ENCODE assay signal across 15 cellular contexts in genomic region chr7:759569-759968, GRCh38. TPM values are rescaled to one million over a fixed set of nuclear protein-coding genes. Genes with fewer than 3 reads are reported as not detected.
DNase-seq lines count a peak whose midpoint lies in the region; ATAC-seq and TF ChIP-seq lines count a peak whose summit lies in the region.
"Had no signal": no experiment of that assay in that cellular context is flagged by ENCODE, and none has a peak within 500 bp of the region (broad histone marks: within the 10 kb centered on the region; RNA-seq: fewer than 3 reads in every experiment).

No MANE protein-coding gene starts in this region.

- peaks cover 6% of the 10 kb centered on the region for H3K27me3 Mint-ChIP-seq in endothelial cell (ENCODE audit: unreplicated experiment)
- H3K27me3 Mint-ChIP-seq in stimulated activated naive CD8-positive, alpha-beta T cell treated with anti-CD3 and anti-CD28 coated beads, Interleukin-15, amount 100 ng/mL, for 72 hours: no peaks in the 10 kb centered on the region
- H3K27me3 Mint-ChIP-seq: B cell; CD4-positive, alpha-beta T cell had no signal

- intact Hi-C loops in OCI-LY7 (cut with micrococcal nuclease; ENCODE audit: unreplicated experiment): no loop called here
- intact Hi-C loops in mucosa of descending colon (cut with DNase I, micrococcal nuclease): no loop called here
- intact Hi-C loops in mammary epithelial cell (cut with micrococcal nuclease): no loop called here

- H3K27ac ChIP-seq in OCI-LY7 (ENCODE audit: low read depth, low read length, poor library complexity, severe bottlenecking): no peak overlapping the region
- H3K27ac ChIP-seq in mammary epithelial cell (ENCODE audit: insufficient read depth, low read depth, low read length): no peak overlapping the region

- BruUV-seq in OCI-LY7 (replicated peaks; lab: Mats Ljungman, UMichigan) (TSS peak; percentile 38), mammary epithelial cell (replicated peaks; lab: Mats Ljungman, UMichigan) (no TSS peak)

- H3K9me3 ChIP-seq in OCI-LY7 (ENCODE audit: low read length) (no peaks in the 10 kb centered on the region), mucosa of descending colon (no peaks in the 10 kb centered on the region), mammary epithelial cell (replicated peaks; ENCODE audit: insufficient read depth, low read length) (no peaks in the 10 kb centered on the region)

- POLR2A ChIA-PET in OCI-LY7 (lab: Charles Lee): no interaction called here

- no peaks in the 10 kb centered on the region for H3K9me2 ChIP-seq in OCI-LY7 (ENCODE audit: insufficient read depth, low read length)

- H3K36me3 ChIP-seq in OCI-LY7 (ENCODE audit: insufficient read depth, low read length) (peaks cover 89% of the 10 kb centered on the region), mucosa of descending colon (ENCODE audit: low read depth) (peaks cover 8% of the 10 kb centered on the region), mammary epithelial cell (ENCODE audit: insufficient read depth, low read length) (peaks cover 17% of the 10 kb centered on the region)

- no peak overlapping the region for H3K4me3 ChIP-seq in OCI-LY7 (ENCODE audit: low read depth, low read length, poor library complexity, severe bottlenecking)
- no peak overlapping the region for H3K4me3 ChIP-seq in mucosa of descending colon
- H3K4me3 ChIP-seq in mammary epithelial cell (replicated peaks in 1 of 3; ENCODE audit: insufficient read depth in 1 of 3, low read depth in 2 of 3, low read length in 3 of 3): no peak overlapping the region

- no peaks in the 10 kb centered on the region for H3K79me2 ChIP-seq in OCI-LY7 (ENCODE audit: insufficient read depth, low read depth, low read length)
- no peaks in the 10 kb centered on the region for H3K79me2 ChIP-seq in mammary epithelial cell (ENCODE audit: insufficient read depth, low read length)

- ATAC-seq in mucosa of descending colon (peak; percentile 45), GM18870 (IDR thresholded peaks at IDR 0.05; ENCODE audit: unreplicated experiment) (no peak)
- no peak for ATAC-seq in stimulated activated effector memory CD8-positive, alpha-beta T cell treated with anti-CD3 and anti-CD28 coated beads, Interleukin-12 subunit alpha, Interleukin-12 subunit beta, amount 100 ng/mL, for 72 hours
- ATAC-seq in stimulated activated naive CD8-positive, alpha-beta T cell treated with anti-CD3 and anti-CD28 coated beads, Interleukin-15, amount 100 ng/mL, for 72 hours: no peak

- H3K27me3 ChIP-seq in mammary epithelial cell (ENCODE audit: insufficient read depth, low read length): no peaks in the 10 kb centered on the region

- TF ChIP-seq CTCF in OCI-LY7 (conservative IDR thresholded peaks at IDR 0.05; ENCODE audit: low read length) (no peak), endothelial cell (IDR thresholded peaks at IDR 0.05; ENCODE audit: unreplicated experiment) (no peak), mucosa of descending colon (IDR thresholded peaks at IDR 0.05) (no peak), mammary epithelial cell (conservative IDR thresholded peaks at IDR 0.05 in 1 of 2, IDR thresholded peaks at IDR 0.05 in 1 of 2; ENCODE audit: extremely low read depth in 1 of 2, insufficient read depth in 1 of 2, low read depth in 1 of 2, low read length in 2 of 2) (no peak)

- H3K4me1 Mint-ChIP-seq in endothelial cell (ENCODE audit: unreplicated experiment): peaks cover 18% of the 10 kb centered on the region
- no peaks in the 10 kb centered on the region for H3K4me1 Mint-ChIP-seq in stimulated activated effector memory CD8-positive, alpha-beta T cell treated with anti-CD3 and anti-CD28 coated beads, Interleukin-12 subunit alpha, Interleukin-12 subunit beta, amount 100 ng/mL, for 72 hours
- H3K4me1 Mint-ChIP-seq in stimulated activated naive CD8-positive, alpha-beta T cell treated with anti-CD3 and anti-CD28 coated beads, Interleukin-15, amount 100 ng/mL, for 72 hours: no peaks in the 10 kb centered on the region
- H3K4me1 Mint-ChIP-seq: B cell had no signal

- peaks cover 38% of the 10 kb centered on the region for H3K36me3 Mint-ChIP-seq in endothelial cell (ENCODE audit: low read depth, unreplicated experiment)
- H3K36me3 Mint-ChIP-seq in stimulated activated effector memory CD8-positive, alpha-beta T cell treated with anti-CD3 and anti-CD28 coated beads, Interleukin-12 subunit alpha, Interleukin-12 subunit beta, amount 100 ng/mL, for 72 hours: peaks cover 59% of the 10 kb centered on the region

- H3K9me3 Mint-ChIP-seq in endothelial cell (ENCODE audit: unreplicated experiment): no peaks in the 10 kb centered on the region
- H3K9me3 Mint-ChIP-seq in stimulated activated effector memory CD8-positive, alpha-beta T cell treated with anti-CD3 and anti-CD28 coated beads, Interleukin-12 subunit alpha, Interleukin-12 subunit beta, amount 100 ng/mL, for 72 hours: no peaks in the 10 kb centered on the region
- no peaks in the 10 kb centered on the region for H3K9me3 Mint-ChIP-seq in stimulated activated naive CD8-positive, alpha-beta T cell treated with anti-CD3 and anti-CD28 coated beads, Interleukin-15, amount 100 ng/mL, for 72 hours
- H3K9me3 Mint-ChIP-seq: CD4-positive, alpha-beta T cell; HFFc6 had no signal

- 96% methylated on average over 8 of the region's 8 CpGs for WGBS in mammary epithelial cell (ENCODE audit: low coverage, missing lambda C conversion rate)

- H4K20me1 ChIP-seq in OCI-LY7 (ENCODE audit: insufficient read depth, low read length) (no peaks in the 10 kb centered on the region), mammary epithelial cell (ENCODE audit: insufficient read depth, low read length) (no peaks in the 10 kb centered on the region)

- H3K27ac Mint-ChIP-seq in endothelial cell (ENCODE audit: unreplicated experiment): peak overlapping the region; percentile 64
- peak overlapping the region; percentile 56 for H3K27ac Mint-ChIP-seq in stimulated activated effector memory CD8-positive, alpha-beta T cell treated with anti-CD3 and anti-CD28 coated beads, Interleukin-12 subunit alpha, Interleukin-12 subunit beta, amount 100 ng/mL, for 72 hours
- no peak overlapping the region for H3K27ac Mint-ChIP-seq in stimulated activated naive CD8-positive, alpha-beta T cell treated with anti-CD3 and anti-CD28 coated beads, Interleukin-15, amount 100 ng/mL, for 72 hours
- H3K27ac Mint-ChIP-seq: B cell; CD4-positive, alpha-beta T cell; HFFc6 had no signal

- DNase-seq in OCI-LY7 (ENCODE audit: low spot score) (no peak), endothelial cell (ENCODE audit: low spot score) (no peak), mucosa of descending colon (peak in 1 of 3 donors; percentile 9), mammary epithelial cell (no peak)
- no peak for DNase-seq in stimulated activated effector memory CD8-positive, alpha-beta T cell treated with anti-CD3 and anti-CD28 coated beads, Interleukin-12 subunit alpha, Interleukin-12 subunit beta, amount 100 ng/mL, for 72 hours (ENCODE audit: low spot score in 2 of 2)
- DNase-seq in stimulated activated naive CD8-positive, alpha-beta T cell treated with anti-CD3 and anti-CD28 coated beads, Interleukin-15, amount 100 ng/mL, for 72 hours: no peak
- DNase-seq: C1 segment of cervical spinal cord; CD4-positive, alpha-beta T cell; DMS153; DMS79 treated with DMSO at 0.1 percent for 48 hours; EL; HCEC 1CT; HFFc6 had no signal

- CTCF ChIA-PET in OCI-LY7 (lab: Charles Lee; ENCODE audit: unreplicated experiment) (no interaction called here), mammary epithelial cell (lab: Charles Lee; ENCODE audit: low non-redundant PET) (no interaction called here)

- dilution Hi-C loops in mammary epithelial cell (cut with HindIII; ENCODE audit: low sequenced_read_pairs): no loop called here

- H2AFZ ChIP-seq in OCI-LY7 (ENCODE audit: low read length): no peak overlapping the region
- H2AFZ ChIP-seq in mammary epithelial cell (ENCODE audit: low read depth, low read length): no peak overlapping the region

- in situ Hi-C loops in mammary epithelial cell (cut with MboI; ENCODE audit: low sequenced_read_pairs in 2 of 2): no loop called here

- no peaks in the 10 kb centered on the region for H3K4me1 ChIP-seq in OCI-LY7 (ENCODE audit: insufficient read depth, low read length, poor library complexity, severe bottlenecking)
- H3K4me1 ChIP-seq in mucosa of descending colon (ENCODE audit: low read depth): peaks cover 6% of the 10 kb centered on the region
- H3K4me1 ChIP-seq in mammary epithelial cell (ENCODE audit: insufficient read depth, low read length): no peaks in the 10 kb centered on the region

- H3K4me3 Mint-ChIP-seq in endothelial cell (ENCODE audit: unreplicated experiment): no peak overlapping the region
- no peak overlapping the region for H3K4me3 Mint-ChIP-seq in stimulated activated effector memory CD8-positive, alpha-beta T cell treated with anti-CD3 and anti-CD28 coated beads, Interleukin-12 subunit alpha, Interleukin-12 subunit beta, amount 100 ng/mL, for 72 hours
- H3K4me3 Mint-ChIP-seq in stimulated activated naive CD8-positive, alpha-beta T cell treated with anti-CD3 and anti-CD28 coated beads, Interleukin-15, amount 100 ng/mL, for 72 hours: no peak overlapping the region
- H3K4me3 Mint-ChIP-seq: B cell; CD4-positive, alpha-beta T cell; HFFc6 had no signal

- no peak overlapping the region for H3K9ac ChIP-seq in mammary epithelial cell (ENCODE audit: insufficient read depth, low read length)

- no peak overlapping the region for H3K4me2 ChIP-seq in OCI-LY7 (ENCODE audit: low read length)
- H3K4me2 ChIP-seq in mammary epithelial cell (ENCODE audit: insufficient read depth, low read depth, low read length): no peak overlapping the region

RNA-seq across cellular contexts. Expression of gene PRKAR1B, which starts 32.5 kb away (rescaled TPM):
- 18.3 and 22.5 TPM in 2 replicates for total RNA-seq in OCI-LY7 (2014; rRNA removed; shearing (Covaris generic))
- total RNA-seq in OCI-LY7 (2022) (30.9 and 41.6 TPM in 2 replicates), endothelial cell (ENCODE audit: unreplicated experiment) (21.7 TPM), mucosa of descending colon (10 to 100 TPM; 10.1 to 24.5 (median 24.4) TPM), mammary epithelial cell (10 to 100 TPM; 24.3 to 34.5 TPM)
- 31.9 TPM for polyA plus RNA-seq in mammary epithelial cell
- polyA minus RNA-seq in mammary epithelial cell: 39.9 TPM

RNA-seq across cellular contexts. Expression of gene DNAAF5, which starts 33.1 kb away (rescaled TPM):
- 36.2 and 42.6 TPM in 2 replicates for total RNA-seq in OCI-LY7 (2014; rRNA removed; shearing (Covaris generic))
- total RNA-seq in OCI-LY7 (2022): 47.6 and 58.5 TPM in 2 replicates
- total RNA-seq in endothelial cell (ENCODE audit: unreplicated experiment): 30.7 TPM
- total RNA-seq in mucosa of descending colon: 10 to 100 TPM; 29.4 to 43.0 (median 30.9) TPM
- total RNA-seq in mammary epithelial cell: 10 to 100 TPM; 27.8 to 34.0 TPM
- polyA plus RNA-seq in mammary epithelial cell: 52.4 TPM
- 64.4 TPM for polyA minus RNA-seq in mammary epithelial cell

Comparison
In these comparisons a context has a peak if more than half of its experiments do, and no peak if none do; other contexts are left out.
1. H3K27ac Mint-ChIP-seq: peak in endothelial cell (single experiment) and stimulated activated effector memory CD8-positive, alpha-beta T cell treated with anti-CD3 and anti-CD28 coated beads, Interleukin-12 subunit alpha, Interleukin-12 subunit beta, amount 100 ng/mL, for 72 hours (single experiment); none in stimulated activated naive CD8-positive, alpha-beta T cell treated with anti-CD3 and anti-CD28 coated beads, Interleukin-15, amount 100 ng/mL, for 72 hours (0 of 2).